ENCODE assay signal across 8 cellular contexts in the genomic region with DNA sequence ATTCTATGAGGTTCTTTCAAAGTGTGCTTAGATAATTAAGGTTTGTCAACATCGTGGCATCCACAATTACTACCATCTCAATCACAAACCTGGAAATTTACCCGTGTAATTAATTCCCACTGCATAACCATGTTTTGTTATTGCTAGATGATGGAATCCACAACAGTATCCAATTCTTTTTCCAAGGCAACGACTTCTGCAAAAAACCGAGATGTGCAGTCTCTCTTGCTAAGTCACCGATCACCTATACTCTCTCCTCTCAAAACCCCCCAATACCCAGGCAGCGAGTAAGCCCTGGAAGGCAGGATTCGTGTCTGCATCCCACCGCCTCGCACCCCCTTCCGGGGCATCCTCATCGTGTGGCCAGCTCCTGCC. TPM values are rescaled to one million over a fixed set of nuclear protein-coding genes. Genes with fewer than 3 reads are reported as not detected.
DNase-seq lines count a peak whose midpoint lies in the region; ATAC-seq and TF ChIP-seq lines count a peak whose summit lies in the region.

No MANE protein-coding gene starts in this region.

- H3K79me1 ChIP-seq in mesenchymal stem cell (replicated peaks; ENCODE audit: low read length, poor library complexity, severe bottlenecking), result peaks cover 4% of the 10 kb centered on the region

- H4K8ac ChIP-seq in mesenchymal stem cell (ENCODE audit: low read length), result peak overlapping the region; percentile 98

- POLR2A ChIA-PET in CD8-positive, alpha-beta memory T cell (lab: Charles Lee), result interaction anchor here (0.6 to 2.2 kb wide), 7 partner anchors 11 to 484 kb away, joined by 3 to 11 read pairs (median 6); a partner anchor contains a TSS

- peak overlapping the region; percentile 11 to 88 for H2BK12ac ChIP-seq in mesenchymal stem cell (ENCODE audit: low read length in 2 of 2)

- ATAC-seq in HG03460 (IDR thresholded peaks at IDR 0.05; ENCODE audit: unreplicated experiment) (peak; percentile 25), HG02938 (IDR thresholded peaks at IDR 0.05; ENCODE audit: unreplicated experiment) (no peak)

- H3K9me3 ChIP-seq in CD8-positive, alpha-beta memory T cell (ENCODE audit: low read length), result no peaks in the 10 kb centered on the region
- H3K9me3 ChIP-seq in mesenchymal stem cell (ENCODE audit: control insufficient read depth, low read length), result no peaks in the 10 kb centered on the region

- H3K27ac ChIP-seq in CD8-positive, alpha-beta memory T cell (ENCODE audit: low read depth, low read length), result peak overlapping the region; percentile 88
- H3K27ac ChIP-seq in mesenchymal stem cell (ENCODE audit: low read length, poor library complexity, severe bottlenecking), result peak overlapping the region; percentile 39

- WGBS in mesenchymal stem cell, result 30% methylated on average over 11 of the region's 11 CpGs

- H2AK5ac ChIP-seq in mesenchymal stem cell (ENCODE audit: low read length, severe bottlenecking), result peak overlapping the region; percentile 57

- peaks cover 0 to 26% (median 5%) of the 10 kb centered on the region in 3 donors for H3K36me3 Mint-ChIP-seq in CD8-positive, alpha-beta memory T cell

- no peak for TF ChIP-seq CTCF in astrocyte of the cerebellum (IDR thresholded peaks at IDR 0.05; ENCODE audit: low read depth, low read length, missing control alignments)

- H3K4me3 Mint-ChIP-seq in CD8-positive, alpha-beta memory T cell, result peak overlapping the region; percentile 83 to 95 (median 87)

- peak overlapping the region; percentile 82 to 92 for H3K18ac ChIP-seq in mesenchymal stem cell (ENCODE audit: low read depth in 1 of 2, low read length in 2 of 2)

- no peak for DNase-seq in CD8-positive, alpha-beta memory T cell
- DNase-seq in astrocyte of the cerebellum (ENCODE audit: low read depth) (no peak), mesenchymal stem cell (no peak), COLO829 (ENCODE audit: low spot score) (no peak), H4 (ENCODE audit: low spot score) (no peak)
- DNase-seq in activated CD8-positive, alpha-beta memory T cell treated with anti-CD3 and anti-CD28 coated beads for 24 hours, result no peak

- H2AFZ ChIP-seq in mesenchymal stem cell (ENCODE audit: low read depth, low read length), result peak overlapping the region; percentile 91

- H2BK120ac ChIP-seq in mesenchymal stem cell (ENCODE audit: low read depth, low read length), result peak overlapping the region; percentile 74

- H3K27me3 ChIP-seq in CD8-positive, alpha-beta memory T cell (ENCODE audit: insufficient read depth, low read length, poor library complexity, severe bottlenecking), result no peaks in the 10 kb centered on the region
- no peaks in the 10 kb centered on the region for H3K27me3 ChIP-seq in mesenchymal stem cell (ENCODE audit: control insufficient read depth in 1 of 2, insufficient read depth in 1 of 2, low read length in 2 of 2)

- H3K4me2 ChIP-seq in mesenchymal stem cell (ENCODE audit: low read length, poor library complexity, severe bottlenecking), result peak overlapping the region; percentile 79

- CTCF ChIA-PET in CD8-positive, alpha-beta memory T cell (lab: Charles Lee), result interaction anchor here (1.0 to 2.4 kb wide), 4 partner anchors 11 to 109 kb away, joined by 4 to 13 read pairs (median 5); no protein-coding TSS in a partner anchor

- peak overlapping the region; percentile 94 for H3K9ac ChIP-seq in mesenchymal stem cell (ENCODE audit: low read length)

- H3K36me3 ChIP-seq in CD8-positive, alpha-beta memory T cell (ENCODE audit: insufficient read depth, low read length), result no peaks in the 10 kb centered on the region
- peaks cover 4 to 17% of the 10 kb centered on the region in 2 experiments for H3K36me3 ChIP-seq in mesenchymal stem cell (ENCODE audit: control insufficient read depth in 1 of 2, insufficient read depth in 2 of 2, low read depth in 1 of 2, low read length in 2 of 2)

- peak overlapping the region; percentile 86 for H3K4me3 ChIP-seq in CD8-positive, alpha-beta memory T cell (ENCODE audit: low read length)
- H3K4me3 ChIP-seq in astrocyte of the cerebellum (ENCODE audit: low read depth, low read length) (peak overlapping the region; percentile 91), mesenchymal stem cell (ENCODE audit: insufficient read depth in 1 of 2, low read depth in 1 of 2, low read length in 2 of 2) (peak overlapping the region; percentile 89 to 93)

- H3K4me1 ChIP-seq in CD8-positive, alpha-beta memory T cell (ENCODE audit: insufficient read depth, low read length), result peaks cover 43% of the 10 kb centered on the region
- H3K4me1 ChIP-seq in mesenchymal stem cell (ENCODE audit: control insufficient read depth, insufficient read depth, low read depth, low read length), result peaks cover 5% of the 10 kb centered on the region

- H4K91ac ChIP-seq in mesenchymal stem cell (ENCODE audit: low read length), result peak overlapping the region; percentile 91

- H2BK5ac ChIP-seq in mesenchymal stem cell (ENCODE audit: low read depth, low read length, poor library complexity, severe bottlenecking), result no peak overlapping the region

- H3K9me3 Mint-ChIP-seq in CD8-positive, alpha-beta memory T cell, result no peaks in the 10 kb centered on the region

- no peaks in the 10 kb centered on the region for H3K27me3 Mint-ChIP-seq in CD8-positive, alpha-beta memory T cell

- peak overlapping the region in 1 of 2 experiments; percentile 57 for H3K23ac ChIP-seq in mesenchymal stem cell (ENCODE audit: low read length in 2 of 2)

- in situ Hi-C loops in astrocyte of the cerebellum (cut with HindIII; ENCODE audit: low sequenced_read_pairs), result loop anchor here (10.0 kb wide), 1 partner anchor 109 kb away; no protein-coding TSS in a partner anchor

- peak overlapping the region; percentile 74 to 97 (median 90) for H3K27ac Mint-ChIP-seq in CD8-positive, alpha-beta memory T cell

- H3K14ac ChIP-seq in mesenchymal stem cell (ENCODE audit: low read length in 2 of 2), result peak overlapping the region in 1 of 2 experiments; percentile 57

- H3K4ac ChIP-seq in mesenchymal stem cell (ENCODE audit: low read depth in 1 of 2, low read length in 2 of 2), result peak overlapping the region; percentile 76 to 100

- peaks cover 34 to 50% (median 49%) of the 10 kb centered on the region in 3 donors for H3K4me1 Mint-ChIP-seq in CD8-positive, alpha-beta memory T cell

- no peak overlapping the region for H2BK15ac ChIP-seq in mesenchymal stem cell (ENCODE audit: low read depth, poor library complexity, severe bottlenecking)

RNA-seq across cellular contexts. Expression of a gene that starts 0.7 kb away (rescaled TPM):
- total RNA-seq in CD8-positive, alpha-beta memory T cell, result 100 to 1,000 TPM; 346 to 349 TPM
- 207 TPM for polyA plus RNA-seq in CD8-positive, alpha-beta memory T cell
- polyA plus RNA-seq in mesenchymal stem cell (2013, experiment 1 of 2), result 203 TPM
- 198 TPM for polyA plus RNA-seq in mesenchymal stem cell (2013, experiment 2 of 2)
- 219 and 223 TPM in 2 replicates for total RNA-seq in H4 (2014; rRNA removed; shearing (Covaris generic))

RNA-seq across cellular contexts. Expression of a gene that starts 36.3 kb away (rescaled TPM):
- 1 to 10 TPM; 1.9 to 2.8 TPM for total RNA-seq in CD8-positive, alpha-beta memory T cell
- 6.5 TPM for polyA plus RNA-seq in CD8-positive, alpha-beta memory T cell
- polyA plus RNA-seq in mesenchymal stem cell (2013, experiment 1 of 2), result 0.35 TPM
- 0.52 TPM for polyA plus RNA-seq in mesenchymal stem cell (2013, experiment 2 of 2)
- total RNA-seq in H4 (2014; rRNA removed; shearing (Covaris generic)), result not detected in 2 replicates
